In the genomic region with DNA sequence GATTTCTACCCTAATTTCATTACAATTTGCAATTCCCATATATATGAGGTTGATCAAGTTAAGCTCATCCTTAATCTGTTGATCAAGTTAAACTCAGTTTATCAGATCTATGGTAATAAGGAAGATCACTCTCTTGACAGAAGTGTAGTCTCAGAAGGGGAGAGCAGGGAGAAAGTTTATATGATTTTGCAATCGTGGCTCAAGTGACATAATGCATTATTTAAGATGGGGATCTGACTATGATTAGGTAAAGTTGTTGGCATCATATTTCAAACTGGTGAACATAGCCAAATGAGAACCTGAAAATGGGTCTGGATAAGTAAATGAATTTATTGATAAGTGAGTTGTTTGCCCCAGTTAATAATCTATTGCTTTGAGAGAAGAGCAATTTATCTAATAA, we compare ENCODE assay signal across 1 cellular context.
TF ChIP-seq lines count a peak whose summit lies in the region.

No MANE protein-coding gene starts in this region.

TF ChIP-seq in IMR-90, 13 proteins besides CTCF, POLR2A, EP300 and RAD21:
- TF ChIP-seq FOS (IDR thresholded peaks at IDR 0.05; ENCODE audit: low read depth, low read length) (no peak), BHLHE40 (IDR thresholded peaks at IDR 0.05; ENCODE audit: low read depth, low read length) (no peak), CEBPB (IDR thresholded peaks at IDR 0.05; ENCODE audit: low read depth, low read length) (peak; percentile 83)
